ENCODE assay signal across 2 cellular contexts in the genomic region with DNA sequence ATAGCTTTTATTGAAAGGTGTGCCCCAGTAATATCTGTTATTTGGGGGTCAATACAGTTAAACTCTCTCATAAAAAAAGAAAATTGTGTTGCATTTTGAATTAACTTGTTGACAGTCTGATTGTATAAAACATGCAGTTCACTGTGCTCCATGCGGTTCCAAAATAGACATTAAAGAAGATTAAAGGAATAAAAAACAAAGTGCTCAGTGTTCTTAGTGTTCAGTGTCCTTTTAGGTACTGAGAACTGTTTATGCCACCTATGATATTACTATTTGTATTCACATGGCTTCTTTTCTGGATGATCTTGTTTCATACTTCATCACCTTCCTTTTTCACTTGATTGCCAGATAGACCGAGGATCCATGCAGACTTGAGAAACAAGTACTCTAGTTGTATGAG.
TF ChIP-seq lines count a peak whose summit lies in the region.

No MANE protein-coding gene starts in this region.

TF ChIP-seq in IMR-90, 13 proteins besides CTCF, POLR2A, EP300 and RAD21:
- TF ChIP-seq, protein P1, sequence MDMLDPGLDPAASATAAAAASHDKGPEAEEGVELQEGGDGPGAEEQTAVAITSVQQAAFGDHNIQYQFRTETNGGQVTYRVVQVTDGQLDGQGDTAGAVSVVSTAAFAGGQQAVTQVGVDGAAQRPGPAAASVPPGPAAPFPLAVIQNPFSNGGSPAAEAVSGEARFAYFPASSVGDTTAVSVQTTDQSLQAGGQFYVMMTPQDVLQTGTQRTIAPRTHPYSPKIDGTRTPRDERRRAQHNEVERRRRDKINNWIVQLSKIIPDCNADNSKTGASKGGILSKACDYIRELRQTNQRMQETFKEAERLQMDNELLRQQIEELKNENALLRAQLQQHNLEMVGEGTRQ (IDR thresholded peaks at IDR 0.05; ENCODE audit: low read depth, low read length) = no peak
- TF ChIP-seq CHD1 (IDR thresholded peaks at IDR 0.05; ENCODE audit: low read depth, low read length) (no peak), MAZ (IDR thresholded peaks at IDR 0.05; ENCODE audit: borderline replicate concordance, low read depth, low read length) (no peak)

TF ChIP-seq in GM12878, 131 proteins besides CTCF, POLR2A, EP300 and RAD21:
- TF ChIP-seq, protein P2, sequence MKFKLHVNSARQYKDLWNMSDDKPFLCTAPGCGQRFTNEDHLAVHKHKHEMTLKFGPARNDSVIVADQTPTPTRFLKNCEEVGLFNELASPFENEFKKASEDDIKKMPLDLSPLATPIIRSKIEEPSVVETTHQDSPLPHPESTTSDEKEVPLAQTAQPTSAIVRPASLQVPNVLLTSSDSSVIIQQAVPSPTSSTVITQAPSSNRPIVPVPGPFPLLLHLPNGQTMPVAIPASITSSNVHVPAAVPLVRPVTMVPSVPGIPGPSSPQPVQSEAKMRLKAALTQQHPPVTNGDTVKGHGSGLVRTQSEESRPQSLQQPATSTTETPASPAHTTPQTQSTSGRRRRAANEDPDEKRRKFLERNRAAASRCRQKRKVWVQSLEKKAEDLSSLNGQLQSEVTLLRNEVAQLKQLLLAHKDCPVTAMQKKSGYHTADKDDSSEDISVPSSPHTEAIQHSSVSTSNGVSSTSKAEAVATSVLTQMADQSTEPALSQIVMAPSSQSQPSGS (IDR thresholded peaks at IDR 0.05; ENCODE audit: low read length) = no peak
TF ChIP-seq in GM12878: peak in this region for 0.
